In genomic region chr16:85412911-85413520, GRCh38 we compare ENCODE assay signal across 22 cellular contexts.
DNase-seq lines count a peak whose midpoint lies in the region; ATAC-seq and TF ChIP-seq lines count a peak whose summit lies in the region.
"Had no signal": no experiment of that assay in that cellular context is flagged by ENCODE, and none has a peak within 500 bp of the region (broad histone marks: within the 10 kb centered on the region; RNA-seq: fewer than 3 reads in every experiment).

No MANE protein-coding gene starts in this region.

- no peak overlapping the region for H3K4me3 Mint-ChIP-seq in activated naive CD4-positive, alpha-beta T cell treated with anti-CD3 and anti-CD28 coated beads, Interleukin-2, amount 10 ng/mL, durations not matched to agents 7 days and 5 days
- no peak overlapping the region for H3K4me3 Mint-ChIP-seq in stimulated activated effector memory CD8-positive, alpha-beta T cell treated with anti-CD3 and anti-CD28 coated beads, Interleukin-12 subunit alpha, Interleukin-12 subunit beta, amount 100 ng/mL, for 72 hours
- H3K4me3 Mint-ChIP-seq: activated T-cell treated with anti-CD3 and anti-CD28 coated beads, Interleukin-2, amount 50 U/mL, for 4 hours; brain; CD4-positive, CD25-positive, alpha-beta regulatory T cell; effector memory CD8-positive, alpha-beta T cell; naive thymus-derived CD4-positive, alpha-beta T cell; stimulated activated naive B cell treated with anti-CD40 and anti-IgM and Interleukin-4, amounts not matched to agents 10 μg/mL and 1 μg/mL and 100 μg/mL, for 72 hours had no signal

- no peaks in the 10 kb centered on the region for H3K36me3 Mint-ChIP-seq in activated naive CD4-positive, alpha-beta T cell treated with anti-CD3 and anti-CD28 coated beads, Interleukin-2, amount 10 ng/mL, durations not matched to agents 7 days and 5 days
- H3K36me3 Mint-ChIP-seq in stimulated activated effector memory CD8-positive, alpha-beta T cell treated with anti-CD3 and anti-CD28 coated beads, Interleukin-12 subunit alpha, Interleukin-12 subunit beta, amount 100 ng/mL, for 72 hours = no peaks in the 10 kb centered on the region
- H3K36me3 Mint-ChIP-seq: brain; CD4-positive, CD25-positive, alpha-beta regulatory T cell; naive thymus-derived CD4-positive, alpha-beta T cell had no signal

- H3K36me3 ChIP-seq in WERI-Rb-1 (no peaks in the 10 kb centered on the region), sigmoid colon (no peaks in the 10 kb centered on the region)

- H3K9me3 ChIP-seq in WERI-Rb-1 (ENCODE audit: severe bottlenecking) = peaks cover 2% of the 10 kb centered on the region
- no peaks in the 10 kb centered on the region for H3K9me3 ChIP-seq in right cardiac atrium (ENCODE audit: control insufficient read depth, low read length)
- no peaks in the 10 kb centered on the region for H3K9me3 ChIP-seq in sigmoid colon

- TF ChIP-seq EP300 in sigmoid colon (IDR thresholded peaks at IDR 0.05) = no peak

- H3K4me3 ChIP-seq in WERI-Rb-1 (ENCODE audit: low read depth, low read length) = no peak overlapping the region
- H3K4me3 ChIP-seq in right cardiac atrium (ENCODE audit: low read length) = no peak overlapping the region
- no peak overlapping the region for H3K4me3 ChIP-seq in sigmoid colon

- peak; percentile 11 to 29 for ATAC-seq in right cardiac atrium
- ATAC-seq in stimulated activated effector memory CD8-positive, alpha-beta T cell treated with anti-CD3 and anti-CD28 coated beads, Interleukin-12 subunit alpha, Interleukin-12 subunit beta, amount 100 ng/mL, for 72 hours = no peak
- ATAC-seq: activated T-cell treated with anti-CD3 and anti-CD28 coated beads, Interleukin-2, amount 50 U/mL, for 4 hours; effector memory CD8-positive, alpha-beta T cell; naive thymus-derived CD4-positive, alpha-beta T cell; stimulated activated naive B cell treated with anti-CD40 and anti-IgM and Interleukin-4, amounts not matched to agents 10 μg/mL and 1 μg/mL and 100 μg/mL, for 72 hours had no signal

- TF ChIP-seq POLR2A in sigmoid colon (IDR thresholded peaks at IDR 0.05) = no peak

- TF ChIP-seq CTCF in WERI-Rb-1 (IDR thresholded peaks at IDR 0.05; ENCODE audit: low read depth, low read length) = no peak
- no peak for TF ChIP-seq CTCF in sigmoid colon (IDR thresholded peaks at IDR 0.05)

- H3K27me3 ChIP-seq in WERI-Rb-1 (ENCODE audit: insufficient read depth, low read depth, severe bottlenecking) = no peaks in the 10 kb centered on the region
- H3K27me3 ChIP-seq in right cardiac atrium (ENCODE audit: control insufficient read depth, insufficient read depth) = no peaks in the 10 kb centered on the region
- H3K27me3 ChIP-seq in sigmoid colon = no peaks in the 10 kb centered on the region

- peaks cover 7% of the 10 kb centered on the region for H3K4me1 Mint-ChIP-seq in activated naive CD4-positive, alpha-beta T cell treated with anti-CD3 and anti-CD28 coated beads, Interleukin-2, amount 10 ng/mL, durations not matched to agents 7 days and 5 days
- no peaks in the 10 kb centered on the region for H3K4me1 Mint-ChIP-seq in stimulated activated effector memory CD8-positive, alpha-beta T cell treated with anti-CD3 and anti-CD28 coated beads, Interleukin-12 subunit alpha, Interleukin-12 subunit beta, amount 100 ng/mL, for 72 hours
- H3K4me1 Mint-ChIP-seq: CD4-positive, CD25-positive, alpha-beta regulatory T cell; naive thymus-derived CD4-positive, alpha-beta T cell had no signal

- H3K4me1 ChIP-seq in right cardiac atrium (ENCODE audit: control insufficient read depth, insufficient read depth, low read length) = no peaks in the 10 kb centered on the region
- H3K4me1 ChIP-seq in sigmoid colon = peaks cover 0 to 22% (median 18%) of the 10 kb centered on the region in 4 donors

- intact Hi-C loops in right cardiac atrium (cut with DNase I) = loop anchor here in 1 of 4 donors (10.0 kb wide), 1 partner anchor 298 kb away; the partner anchor contains the start of gene CIBAR2
- intact Hi-C loops in sigmoid colon (cut with DNase I) = no loop called here

- 95% methylated on average over 25 of the region's 25 CpGs for WGBS in right cardiac atrium
- 91 to 95% methylated on average over 25 of the region's 25 CpGs for WGBS in sigmoid colon, 2 donors

- peak; percentile 18 for DNase-seq in activated naive CD4-positive, alpha-beta T cell treated with anti-CD3 and anti-CD28 coated beads, Interleukin-2, amount 10 ng/mL, durations not matched to agents 7 days and 5 days
- DNase-seq in activated naive CD4-positive, alpha-beta T cell (lab: John Stamatoyannopoulos, UW) = no peak
- DNase-seq in WERI-Rb-1 (no peak), right cardiac atrium (peak in 2 of 3 donors; percentile 8 to 47), sigmoid colon (peak; percentile 60), NOMO-1 treated with dmso at 0.1 percent for 144 hours (lab: John Stamatoyannopoulos, UW; ENCODE audit: unreplicated experiment) (no peak), iPS-NIHi11 (ENCODE audit: low spot score) (no peak)
- DNase-seq in stimulated activated effector memory CD8-positive, alpha-beta T cell treated with anti-CD3 and anti-CD28 coated beads, Interleukin-12 subunit alpha, Interleukin-12 subunit beta, amount 100 ng/mL, for 72 hours (ENCODE audit: low spot score in 2 of 2) = no peak
- DNase-seq: activated T-cell treated with anti-CD3 and anti-CD28 coated beads, Interleukin-2, amount 50 U/mL, for 4 hours; CD4-positive, CD25-positive, alpha-beta regulatory T cell; DMS 273 treated with DMSO at 0.1 percent for 48 hours; effector memory CD8-positive, alpha-beta T cell; Kasumi-1; kidney glomerular epithelial cell; mesendoderm; NCI-H187; NCI-H2227 treated with DMSO at 0.1 percent for 48 hours; SHP77; stimulated activated CD4-positive, alpha-beta T cell treated with anti-CD3 and anti-CD28 coated beads, Interleukin-1b, Interleukin-23, amount 100 ng/mL, for 48 hours; stimulated activated naive B cell treated with anti-CD40 and anti-IgM and Interleukin-4, amounts not matched to agents 10 μg/mL and 1 μg/mL and 100 μg/mL, for 72 hours had no signal

- H3K27ac Mint-ChIP-seq in activated naive CD4-positive, alpha-beta T cell treated with anti-CD3 and anti-CD28 coated beads, Interleukin-2, amount 10 ng/mL, durations not matched to agents 7 days and 5 days = no peak overlapping the region
- H3K27ac Mint-ChIP-seq in stimulated activated effector memory CD8-positive, alpha-beta T cell treated with anti-CD3 and anti-CD28 coated beads, Interleukin-12 subunit alpha, Interleukin-12 subunit beta, amount 100 ng/mL, for 72 hours = no peak overlapping the region
- H3K27ac Mint-ChIP-seq: CD4-positive, CD25-positive, alpha-beta regulatory T cell; effector memory CD8-positive, alpha-beta T cell; stimulated activated naive B cell treated with anti-CD40 and anti-IgM and Interleukin-4, amounts not matched to agents 10 μg/mL and 1 μg/mL and 100 μg/mL, for 72 hours had no signal

- H3K9me3 Mint-ChIP-seq in activated naive CD4-positive, alpha-beta T cell treated with anti-CD3 and anti-CD28 coated beads, Interleukin-2, amount 10 ng/mL, durations not matched to agents 7 days and 5 days = peaks cover 14% of the 10 kb centered on the region
- no peaks in the 10 kb centered on the region for H3K9me3 Mint-ChIP-seq in stimulated activated effector memory CD8-positive, alpha-beta T cell treated with anti-CD3 and anti-CD28 coated beads, Interleukin-12 subunit alpha, Interleukin-12 subunit beta, amount 100 ng/mL, for 72 hours
- H3K9me3 Mint-ChIP-seq: activated T-cell treated with anti-CD3 and anti-CD28 coated beads, Interleukin-2, amount 50 U/mL, for 4 hours; brain; effector memory CD8-positive, alpha-beta T cell had no signal

- CTCF ChIA-PET in activated naive CD4-positive, alpha-beta T cell treated with anti-CD3 and anti-CD28 coated beads, Interleukin-2, amount 10 ng/mL, durations not matched to agents 7 days and 5 days (lab: Charles Lee) = no interaction called here

- no peaks in the 10 kb centered on the region for H3K27me3 Mint-ChIP-seq in activated naive CD4-positive, alpha-beta T cell treated with anti-CD3 and anti-CD28 coated beads, Interleukin-2, amount 10 ng/mL, durations not matched to agents 7 days and 5 days
- H3K27me3 Mint-ChIP-seq: brain; CD4-positive, CD25-positive, alpha-beta regulatory T cell; effector memory CD8-positive, alpha-beta T cell; naive thymus-derived CD4-positive, alpha-beta T cell; stimulated activated naive B cell treated with anti-CD40 and anti-IgM and Interleukin-4, amounts not matched to agents 10 μg/mL and 1 μg/mL and 100 μg/mL, for 72 hours had no signal

- H3K27ac ChIP-seq in WERI-Rb-1 (0 out of 2 replicates have a peak overlapping the region, but pooled peaks have one; percentile 16), right cardiac atrium (ENCODE audit: low read length) (no peak overlapping the region), sigmoid colon (no peak overlapping the region)

Comparison
In these comparisons a context has a peak if more than half of its experiments do, and no peak if none do; other contexts are left out.
1. DNase-seq: peak in activated naive CD4-positive, alpha-beta T cell treated with anti-CD3 and anti-CD28 coated beads, Interleukin-2, amount 10 ng/mL, durations not matched to agents 7 days and 5 days (single experiment), right cardiac atrium (2 of 3) and sigmoid colon (single experiment); none in activated naive CD4-positive, alpha-beta T cell (0 of 4), WERI-Rb-1 (single experiment), NOMO-1 treated with dmso at 0.1 percent for 144 hours (single experiment), iPS-NIHi11 (single experiment) and stimulated activated effector memory CD8-positive, alpha-beta T cell treated with anti-CD3 and anti-CD28 coated beads, Interleukin-12 subunit alpha, Interleukin-12 subunit beta, amount 100 ng/mL, for 72 hours (0 of 2).